ENCODE assay signal across 8 cellular contexts in the genomic region with DNA sequence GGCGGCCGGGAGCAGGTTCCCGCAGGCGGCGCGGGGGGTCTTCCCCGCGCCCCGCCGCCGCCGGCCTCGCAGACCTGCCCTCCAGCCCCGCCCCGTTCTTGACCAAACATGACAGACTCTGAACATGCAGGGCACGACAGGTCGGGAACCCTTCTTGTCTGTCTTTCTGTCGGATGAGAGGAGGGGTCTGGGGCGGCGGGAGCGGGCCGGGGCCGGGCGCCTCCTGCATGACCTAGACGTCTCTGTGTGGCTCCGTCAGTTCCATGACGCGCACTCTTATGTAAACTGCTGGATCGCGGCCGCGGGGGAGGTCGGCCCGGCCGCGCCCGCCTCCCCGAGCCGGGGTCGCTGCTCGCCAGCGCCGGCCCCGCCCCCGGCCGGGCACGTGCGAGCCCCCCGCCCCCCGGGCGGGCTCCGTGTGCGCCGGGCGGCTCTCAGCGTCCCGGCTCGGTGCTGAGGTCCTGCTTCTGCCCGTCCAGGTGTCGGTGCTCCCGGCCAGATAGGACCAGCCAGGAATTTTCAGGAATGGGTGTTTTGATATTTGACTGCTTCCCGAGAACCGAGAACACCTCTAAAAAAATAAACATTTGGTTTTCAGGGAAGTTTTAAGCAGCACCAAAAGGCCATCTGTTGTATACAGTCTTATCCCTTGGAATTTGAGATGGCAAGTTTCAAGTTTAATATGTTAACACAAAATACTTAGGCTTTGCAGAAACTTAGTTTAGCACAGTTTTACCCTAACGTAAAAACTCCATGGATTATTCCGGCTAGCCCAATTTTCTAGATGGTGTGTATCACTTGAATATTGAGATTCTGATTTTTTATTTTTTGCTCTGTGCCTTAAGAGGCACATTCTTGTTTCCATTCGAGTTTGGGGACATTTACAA. TPM values are rescaled to one million over a fixed set of nuclear protein-coding genes. Genes with fewer than 3 reads are reported as not detected.
DNase-seq lines count a peak whose midpoint lies in the region; ATAC-seq and TF ChIP-seq lines count a peak whose summit lies in the region.

No MANE protein-coding gene starts in this region.

- H3K36me3 ChIP-seq in adrenal gland (replicated peaks in 1 of 2) (no peaks in the 10 kb centered on the region), upper lobe of right lung (no peaks in the 10 kb centered on the region)

- CTCF ChIA-PET in T-cell (lab: Charles Lee): no interaction called here

- H3K9me3 Mint-ChIP-seq in T-cell: no peaks in the 10 kb centered on the region
- no peaks in the 10 kb centered on the region for H3K9me3 Mint-ChIP-seq in progenitor cell of endocrine pancreas (ENCODE audit: low read depth)

- peak overlapping the region; percentile 73 for H3K4me3 ChIP-seq in GM12875 (ENCODE audit: low read depth, low read length)
- H3K4me3 ChIP-seq in adrenal gland: peak overlapping the region; percentile 56 to 99 (median 96)
- H3K4me3 ChIP-seq in upper lobe of right lung: peak overlapping the region; percentile 88

- TF ChIP-seq CTCF in GM12875 (IDR thresholded peaks at IDR 0.05; ENCODE audit: borderline replicate concordance, insufficient read depth, low read depth, low read length) (no peak), adrenal gland (IDR thresholded peaks at IDR 0.05) (no peak), progenitor cell of endocrine pancreas (IDR thresholded peaks at IDR 0.05; ENCODE audit: unreplicated experiment) (no peak), upper lobe of right lung (IDR thresholded peaks at IDR 0.05) (no peak)

- peak overlapping the region; percentile 90 to 94 (median 92) for H3K4me3 Mint-ChIP-seq in T-cell
- peak overlapping the region; percentile 93 for H3K4me3 Mint-ChIP-seq in progenitor cell of endocrine pancreas (ENCODE audit: low read depth)

- DNase-seq in NCI-H1105 treated with DMSO at 0.1 percent for 48 hours (lab: John Stamatoyannopoulos, UW): peak; percentile 74
- peak; percentile 57 to 80 (median 71) for DNase-seq in T-cell
- peak; percentile 91 to 96 (median 92) for DNase-seq in adrenal gland
- peak; percentile 92 for DNase-seq in left cardiac atrium
- peak; percentile 76 for DNase-seq in progenitor cell of endocrine pancreas (ENCODE audit: low spot score, unreplicated experiment)
- peak; percentile 92 for DNase-seq in upper lobe of right lung

- ATAC-seq in HG02678 (IDR thresholded peaks at IDR 0.05; ENCODE audit: unreplicated experiment): peak; percentile 50
- ATAC-seq in T-cell (replicated peaks in 1 of 4): peak; percentile 59 to 69 (median 64)
- peak; percentile 89 to 91 for ATAC-seq in left cardiac atrium
- peak; percentile 85 for ATAC-seq in upper lobe of right lung

- intact Hi-C loops in adrenal gland (cut with DNase I) (no loop called here), left cardiac atrium (cut with DNase I) (loop anchor here in 1 of 2 donors (1.0 kb wide), 1 partner anchor 22 kb away; no protein-coding TSS in a partner anchor), upper lobe of right lung (cut with DNase I) (no loop called here)

- peak; percentile 84 to 94 for TF ChIP-seq POLR2A in adrenal gland (IDR thresholded peaks at IDR 0.05)

- POLR2A ChIA-PET in T-cell (lab: Charles Lee): no interaction called here

- H3K36me3 Mint-ChIP-seq in T-cell (no peaks in the 10 kb centered on the region), progenitor cell of endocrine pancreas (ENCODE audit: insufficient read depth) (no peaks in the 10 kb centered on the region)

- 1 to 3% (median 1%) methylated on average over 5 to 66 of the region's 66 CpGs for WGBS in adrenal gland, 4 donors

- H3K27me3 Mint-ChIP-seq in T-cell (no peaks in the 10 kb centered on the region), progenitor cell of endocrine pancreas (no peaks in the 10 kb centered on the region)

- H3K4me1 ChIP-seq in adrenal gland (replicated peaks in 1 of 2) (peaks cover 3 to 20% of the 10 kb centered on the region in 2 donors), upper lobe of right lung (peaks cover 14% of the 10 kb centered on the region)

- peak overlapping the region; percentile 98 for H3K27ac Mint-ChIP-seq in T-cell
- peak overlapping the region; percentile 100 for H3K27ac Mint-ChIP-seq in progenitor cell of endocrine pancreas

- H3K27ac ChIP-seq in adrenal gland (peak overlapping the region; percentile 99 to 100 (median 100)), upper lobe of right lung (peak overlapping the region; percentile 100)

- H3K27me3 ChIP-seq in adrenal gland (no peaks in the 10 kb centered on the region), upper lobe of right lung (no peaks in the 10 kb centered on the region)

- H3K4me1 Mint-ChIP-seq in T-cell (peaks cover 32 to 34% (median 32%) of the 10 kb centered on the region in 3 donors), progenitor cell of endocrine pancreas (ENCODE audit: low read depth) (peaks cover 3% of the 10 kb centered on the region)

- H3K9me3 ChIP-seq in adrenal gland (replicated peaks in 1 of 3) (no peaks in the 10 kb centered on the region), upper lobe of right lung (no peaks in the 10 kb centered on the region)

RNA-seq across cellular contexts. Expression of a gene that starts 0.7 kb away (rescaled TPM):
- 10 to 100 TPM; 19.6 to 29.9 (median 25.9) TPM for total RNA-seq in T-cell
- 10 to 100 TPM in 4 of 8 donors, 1 to 10 TPM in 4; 4.1 to 19.0 (median 13.1) TPM for total RNA-seq in adrenal gland
- 1 to 10 TPM; 2.5 to 9.3 (median 6.0) TPM for polyA plus RNA-seq in adrenal gland
- 10 to 100 TPM; 18.7 to 20.0 TPM for total RNA-seq in left cardiac atrium
- total RNA-seq in progenitor cell of endocrine pancreas: 7.3 and 7.8 TPM in 2 replicates
- total RNA-seq in upper lobe of right lung: 16.6 TPM

RNA-seq across cellular contexts. Expression of a gene that starts 21.3 kb away (rescaled TPM):
- 10 to 100 TPM; 16.1 to 29.9 (median 22.1) TPM for total RNA-seq in T-cell
- 10 to 100 TPM in 3 of 8 donors, 1 to 10 TPM in 4, under 1 TPM in 1; 0.85 to 14.0 (median 7.3) TPM for total RNA-seq in adrenal gland
- 10 to 100 TPM in 1 of 3 donors, 1 to 10 TPM in 2; 3.0 to 17.4 (median 6.9) TPM for polyA plus RNA-seq in adrenal gland
- total RNA-seq in left cardiac atrium: 1 to 10 TPM; 8.8 to 10.0 TPM
- total RNA-seq in progenitor cell of endocrine pancreas: 17.6 and 23.7 TPM in 2 replicates
- total RNA-seq in upper lobe of right lung: 5.2 TPM

Comparison
In these comparisons a context has a peak if more than half of its experiments do, and no peak if none do; other contexts are left out.
1. Peak in every context shown above with its lines: DNase-seq, ATAC-seq, H3K4me3 ChIP-seq and H3K27ac ChIP-seq.